Comparison of ENCODE assay signal across 20 cellular contexts in the genomic region with DNA sequence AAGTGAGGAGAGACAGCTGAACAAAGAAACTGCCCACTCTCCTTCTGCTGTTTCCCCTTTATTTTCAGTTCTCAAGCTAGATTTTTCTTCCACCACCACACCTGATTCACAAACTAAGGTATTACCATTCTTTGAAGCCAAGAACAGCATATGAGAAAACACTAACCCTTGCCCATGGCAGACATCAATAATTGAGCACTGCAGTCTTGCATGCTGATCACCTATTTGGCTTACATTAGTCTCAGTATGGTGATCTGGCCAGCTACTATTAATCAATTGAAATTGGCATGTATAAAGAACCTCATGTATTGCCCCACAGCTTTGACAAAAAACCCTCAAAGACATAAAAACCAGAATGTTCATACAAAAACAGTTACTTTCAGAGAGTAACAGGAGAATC.
"Had no signal": no experiment of that assay in that cellular context is flagged by ENCODE, and none has a peak within 500 bp of the region (broad histone marks: within the 10 kb centered on the region; RNA-seq: fewer than 3 reads in every experiment).

No MANE protein-coding gene starts in this region.

- H3K9me3 ChIP-seq: colonic mucosa, gastrocnemius medialis, lower lobe of right lung had no signal

- H3K27me3 Mint-ChIP-seq: dendritic cell treated with granulocyte-macrophage colony-stimulating factor and Interleukin-4, amounts not matched to agents 40 ng/mL and 50 ng/mL, for 4 days; memory B cell had no signal

- ATAC-seq: effector memory CD8-positive, alpha-beta T cell; gastrocnemius medialis; heart right ventricle; left cardiac atrium; left lung; left ventricle myocardium superior; lower lobe of right lung had no signal

- H3K27ac ChIP-seq: colonic mucosa, esophagus muscularis mucosa, gastrocnemius medialis, heart right ventricle, left lung, lower lobe of right lung had no signal

- H3K36me3 ChIP-seq: colonic mucosa, esophagus muscularis mucosa, gastrocnemius medialis, heart right ventricle, left lung, lower lobe of right lung had no signal

- H3K4me3 ChIP-seq: colonic mucosa, esophagus muscularis mucosa, gastrocnemius medialis, heart right ventricle, left lung, lower lobe of right lung had no signal

- H3K9me3 Mint-ChIP-seq: effector memory CD8-positive, alpha-beta T cell had no signal

- H3K27me3 ChIP-seq: colonic mucosa, esophagus muscularis mucosa, gastrocnemius medialis, heart right ventricle, left lung had no signal

- H3K27ac Mint-ChIP-seq: dendritic cell treated with granulocyte-macrophage colony-stimulating factor and Interleukin-4, amounts not matched to agents 40 ng/mL and 50 ng/mL, for 4 days; effector memory CD8-positive, alpha-beta T cell; endodermal cell; memory B cell had no signal

- DNase-seq: colonic mucosa; cortex of kidney; effector CD8-positive, alpha-beta T cell; effector memory CD8-positive, alpha-beta T cell; endodermal cell; foreskin melanocyte; gastrocnemius medialis; glutamatergic neuron; head of caudate nucleus; heart right ventricle; hippocampal formation; left cardiac atrium; left lung; left ventricle myocardium superior; lower lobe of right lung; mesendoderm; midbrain had no signal

- H3K4me3 Mint-ChIP-seq: dendritic cell treated with granulocyte-macrophage colony-stimulating factor and Interleukin-4, amounts not matched to agents 40 ng/mL and 50 ng/mL, for 4 days; effector memory CD8-positive, alpha-beta T cell; endodermal cell; memory B cell had no signal

- H3K4me1 Mint-ChIP-seq: memory B cell had no signal

- H3K4me1 ChIP-seq: colonic mucosa, esophagus muscularis mucosa, gastrocnemius medialis, heart right ventricle, left lung, lower lobe of right lung had no signal
